Comparison of ENCODE assay signal across 8 cellular contexts in the genomic region with DNA sequence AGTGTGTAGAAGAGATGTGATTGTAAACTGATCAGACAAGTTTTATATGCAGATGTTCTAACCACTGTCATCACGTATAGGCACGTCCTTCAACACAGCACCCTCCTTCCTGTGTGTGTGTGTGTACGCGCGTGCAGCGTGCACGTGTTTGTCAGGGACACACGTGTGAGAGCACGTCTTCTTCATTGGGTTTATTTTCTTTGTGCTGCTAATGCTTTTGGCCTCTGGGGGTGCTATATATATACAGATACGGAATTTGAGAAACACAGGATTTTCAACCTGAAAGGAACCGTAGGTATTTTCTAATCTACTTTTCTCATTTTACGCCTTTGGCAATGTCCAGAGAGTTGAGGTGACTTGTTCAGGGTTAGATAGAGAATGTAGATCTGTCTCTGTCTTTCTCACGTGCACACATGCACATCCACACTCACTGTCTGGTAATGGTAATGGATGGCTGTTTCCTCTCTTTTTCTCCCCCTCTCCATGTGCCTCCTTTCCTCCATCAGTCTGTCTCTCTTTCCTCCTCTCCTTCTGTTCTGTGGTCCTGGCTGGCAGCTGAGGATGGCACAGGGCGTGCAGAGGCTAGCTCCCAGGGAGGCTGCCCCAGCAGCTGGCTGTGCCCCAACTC. TPM values are rescaled to one million over a fixed set of nuclear protein-coding genes. Genes with fewer than 3 reads are reported as not detected.
DNase-seq lines count a peak whose midpoint lies in the region; ATAC-seq and TF ChIP-seq lines count a peak whose summit lies in the region.

No MANE protein-coding gene starts in this region.

- no peak overlapping the region for H3K4me3 ChIP-seq in osteoblast (ENCODE audit: insufficient read depth, low read length)

- no peak overlapping the region for H3K4me2 ChIP-seq in osteoblast (ENCODE audit: insufficient read depth, low read length)

- H3K9me3 Mint-ChIP-seq in chondrocyte (ENCODE audit: low read depth), result no peaks in the 10 kb centered on the region
- H3K9me3 Mint-ChIP-seq in natural killer cell, result peaks cover 5 to 6% of the 10 kb centered on the region in 2 donors

- no peaks in the 10 kb centered on the region for H3K4me1 Mint-ChIP-seq in chondrocyte (ENCODE audit: low read depth)
- H3K4me1 Mint-ChIP-seq in natural killer cell, result no peaks in the 10 kb centered on the region

- no peaks in the 10 kb centered on the region for H3K36me3 ChIP-seq in osteoblast (ENCODE audit: insufficient read depth, low read length)

- H3K27me3 Mint-ChIP-seq in chondrocyte (ENCODE audit: low read depth) (peaks cover 49% of the 10 kb centered on the region), natural killer cell (ENCODE audit: low read depth in 2 of 2) (peaks cover 0 to 5% of the 10 kb centered on the region in 2 donors)

- ATAC-seq in GM19452 (IDR thresholded peaks at IDR 0.05; ENCODE audit: unreplicated experiment) (peak; percentile 67), natural killer cell (no peak)
- no peak for ATAC-seq in activated CD4-positive, CD25-positive, alpha-beta regulatory T cell treated with anti-CD3 and anti-CD28 coated beads, Interleukin-2, amount 50 U/mL, for 24 hours

- H4K20me1 ChIP-seq in osteoblast (ENCODE audit: insufficient read depth, low read length), result no peaks in the 10 kb centered on the region

- DNase-seq in D341Med (ENCODE audit: low spot score), result peak; percentile 74
- DNase-seq in NAMALWA (ENCODE audit: low spot score), result peak; percentile 58
- DNase-seq in chondrocyte (ENCODE audit: low spot score), result no peak
- DNase-seq in osteoblast (ENCODE audit: insufficient read length, low spot score, missing footprints), result no peak
- no peak for DNase-seq in natural killer cell
- no peak for DNase-seq in stimulated activated CD4-positive, alpha-beta T cell treated with anti-CD3 and anti-CD28 coated beads, Interleukin-4, amount 100 ng/mL, for 4 hours

- TF ChIP-seq CTCF in chondrocyte (IDR thresholded peaks at IDR 0.05), result peak; percentile 74
- peak; percentile 43 for TF ChIP-seq CTCF in osteoblast (IDR thresholded peaks at IDR 0.05; ENCODE audit: extremely low read depth, low read depth, low read length)
- TF ChIP-seq CTCF in natural killer cell (IDR thresholded peaks at IDR 0.05), result no peak

- no peak overlapping the region for H3K4me3 Mint-ChIP-seq in chondrocyte (ENCODE audit: unreplicated experiment)
- H3K4me3 Mint-ChIP-seq in natural killer cell, result no peak overlapping the region

- H3K36me3 Mint-ChIP-seq in chondrocyte (ENCODE audit: low read depth), result no peaks in the 10 kb centered on the region
- H3K36me3 Mint-ChIP-seq in natural killer cell, result no peaks in the 10 kb centered on the region

- H3K79me2 ChIP-seq in osteoblast (ENCODE audit: insufficient read depth, low read length), result no peaks in the 10 kb centered on the region

- H3K9me3 ChIP-seq in osteoblast (ENCODE audit: low read depth, low read length), result no peaks in the 10 kb centered on the region

- no peaks in the 10 kb centered on the region for H3K27me3 ChIP-seq in osteoblast (ENCODE audit: insufficient read depth, low read length)

- intact Hi-C loops in natural killer cell (cut with micrococcal nuclease), result no loop called here

- H3K4me1 ChIP-seq in osteoblast (ENCODE audit: insufficient read depth, low read length), result no peaks in the 10 kb centered on the region

- H3K27ac ChIP-seq in osteoblast (ENCODE audit: low read depth, low read length), result no peak overlapping the region

- no peak overlapping the region for H2AFZ ChIP-seq in osteoblast (ENCODE audit: low read length)

- H3K27ac Mint-ChIP-seq in chondrocyte (ENCODE audit: unreplicated experiment), result no peak overlapping the region
- H3K27ac Mint-ChIP-seq in natural killer cell, result no peak overlapping the region

RNA-seq across cellular contexts. Expression of a gene that starts 13.4 kb away (rescaled TPM):
- total RNA-seq in chondrocyte (0.22 to 0.90 TPM in 2 of 3 replicates, not detected in the other), osteoblast (not detected in 2 replicates), natural killer cell (not detected)

Comparison
In these comparisons a context has a peak if more than half of its experiments do, and no peak if none do; other contexts are left out.
1. DNase-seq: peak in D341Med (single experiment) and NAMALWA (single experiment); none in chondrocyte (single experiment), osteoblast (single experiment), natural killer cell (single experiment) and stimulated activated CD4-positive, alpha-beta T cell treated with anti-CD3 and anti-CD28 coated beads, Interleukin-4, amount 100 ng/mL, for 4 hours (0 of 2).